ENCODE assay signal across 19 cellular contexts in the genomic region with DNA sequence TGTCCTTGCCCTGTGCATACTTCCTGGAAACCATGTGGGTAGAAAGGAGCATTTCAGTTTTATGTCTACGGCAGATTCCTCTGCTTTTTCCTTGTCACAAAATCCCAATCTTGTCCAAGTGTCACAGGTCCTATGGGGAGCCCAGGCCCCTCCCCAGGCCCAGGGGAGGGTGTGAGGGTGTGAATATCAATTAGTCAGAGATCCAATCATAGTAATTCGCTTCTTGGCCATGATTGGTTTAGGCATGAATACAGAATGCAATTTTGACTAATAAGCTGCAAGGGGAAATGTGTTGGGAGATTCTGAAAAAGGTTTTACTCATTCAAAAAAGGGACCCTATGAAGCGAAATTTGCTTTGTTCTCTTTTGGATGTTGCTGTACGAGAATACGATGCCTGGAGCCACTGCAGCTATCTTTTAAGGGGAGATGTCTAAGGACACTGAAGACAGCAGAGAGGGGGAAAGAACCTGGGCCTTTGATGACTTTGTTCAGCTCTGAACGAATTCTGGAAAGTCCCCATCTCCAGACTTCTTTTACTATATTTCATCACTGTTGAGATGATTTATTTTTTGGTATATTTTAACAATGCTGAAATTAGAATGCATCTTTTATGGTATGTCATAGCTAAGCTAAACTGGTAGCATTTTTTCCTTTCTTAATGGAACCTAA. TPM values are rescaled to one million over a fixed set of nuclear protein-coding genes. Genes with fewer than 3 reads are reported as not detected.
DNase-seq lines count a peak whose midpoint lies in the region; ATAC-seq and TF ChIP-seq lines count a peak whose summit lies in the region.
"Had no signal": no experiment of that assay in that cellular context is flagged by ENCODE, and none has a peak within 500 bp of the region (broad histone marks: within the 10 kb centered on the region; RNA-seq: fewer than 3 reads in every experiment).

No MANE protein-coding gene starts in this region.

- no peaks in the 10 kb centered on the region for H3K79me2 ChIP-seq in mammary epithelial cell (ENCODE audit: insufficient read depth, low read length)

- peak overlapping the region; percentile 40 for H3K27ac Mint-ChIP-seq in MCF 10A (ENCODE audit: low read depth, unreplicated experiment)

- ATAC-seq in GM18868 (IDR thresholded peaks at IDR 0.05; ENCODE audit: unreplicated experiment), result peak; percentile 46

- H3K4me2 ChIP-seq in mammary epithelial cell (ENCODE audit: insufficient read depth, low read depth, low read length), result no peak overlapping the region

- H3K9ac ChIP-seq in mammary epithelial cell (ENCODE audit: insufficient read depth, low read length) (no peak overlapping the region), stomach smooth muscle (ENCODE audit: low read length in 2 of 2) (no peak overlapping the region)

- dilution Hi-C loops in mammary epithelial cell (cut with HindIII; ENCODE audit: low sequenced_read_pairs), result no loop called here

- POLR2A ChIA-PET in MCF 10A (lab: Yijun Ruan, JAX), result interaction anchor here (0.6 to 0.8 kb wide), 2 partner anchors 11 to 775 kb away, joined by 3 read pairs; no protein-coding TSS in a partner anchor
- POLR2A ChIA-PET in HEK293T (lab: Yijun Ruan, JAX), result interaction anchor here (1.5 kb wide), 1 partner anchor 14 kb away, joined by 4 read pairs; no protein-coding TSS in a partner anchor

- intact Hi-C loops in MCF 10A (cut with micrococcal nuclease), result no loop called here
- intact Hi-C loops in mammary epithelial cell (cut with micrococcal nuclease), result no loop called here
- intact Hi-C loops in esophagus muscularis mucosa (cut with DNase I), result loop anchor here (10.0 kb wide), 1 partner anchor 1304 kb away; a partner anchor contains a TSS

- H2AFZ ChIP-seq in mammary epithelial cell (ENCODE audit: low read depth, low read length), result no peak overlapping the region

- no peak for TF ChIP-seq POLR2A in esophagus muscularis mucosa (IDR thresholded peaks at IDR 0.05; ENCODE audit: low read depth)

- in situ Hi-C loops in mammary epithelial cell (cut with MboI; ENCODE audit: low sequenced_read_pairs in 2 of 2), result no loop called here

- no peaks in the 10 kb centered on the region for H3K9me3 ChIP-seq in mammary epithelial cell (replicated peaks; ENCODE audit: insufficient read depth, low read length)
- no peaks in the 10 kb centered on the region for H3K9me3 ChIP-seq in esophagus muscularis mucosa
- H3K9me3 ChIP-seq in stomach smooth muscle (ENCODE audit: control insufficient read depth in 2 of 2, low read length in 2 of 2), result no peaks in the 10 kb centered on the region
- no peaks in the 10 kb centered on the region for H3K9me3 ChIP-seq in effector memory CD4-positive, alpha-beta T cell (ENCODE audit: control insufficient read depth, low read length)

- peaks cover 32% of the 10 kb centered on the region for H3K4me1 ChIP-seq in mammary epithelial cell (ENCODE audit: insufficient read depth, low read length)
- H3K4me1 ChIP-seq in esophagus muscularis mucosa, result peaks cover 35 to 94% (median 92%) of the 10 kb centered on the region in 4 donors
- H3K4me1 ChIP-seq in stomach smooth muscle (ENCODE audit: control insufficient read depth, insufficient read depth, low read length), result peaks cover 71% of the 10 kb centered on the region
- H3K4me1 ChIP-seq in effector memory CD4-positive, alpha-beta T cell (ENCODE audit: control insufficient read depth, insufficient read depth, low read length, poor library complexity, severe bottlenecking), result peaks cover 13% of the 10 kb centered on the region

- CTCF ChIA-PET in MCF 10A (lab: Yijun Ruan, JAX) (interaction anchor here (0.6 to 1.5 kb wide), 5 partner anchors 16 to 191 kb away, joined by 3 to 6 read pairs (median 4); no protein-coding TSS in a partner anchor), mammary epithelial cell (lab: Charles Lee; ENCODE audit: low non-redundant PET) (no interaction called here), HEK293T (lab: Yijun Ruan, JAX) (interaction anchor here (0.6 to 1.2 kb wide), 2 partner anchors 18 to 266 kb away, joined by 4 to 5 read pairs; no protein-coding TSS in a partner anchor)

- BruUV-seq in MCF 10A (replicated peaks; lab: Mats Ljungman, UMichigan) (no TSS peak), mammary epithelial cell (replicated peaks; lab: Mats Ljungman, UMichigan) (no TSS peak)

- H3K27ac ChIP-seq in mammary epithelial cell (ENCODE audit: insufficient read depth, low read depth, low read length), result no peak overlapping the region
- peak overlapping the region; percentile 80 to 87 (median 83) for H3K27ac ChIP-seq in esophagus muscularis mucosa (replicated peaks in 1 of 4)
- peak overlapping the region; percentile 88 for H3K27ac ChIP-seq in stomach smooth muscle (ENCODE audit: low read length)
- no peak overlapping the region for H3K27ac ChIP-seq in effector memory CD4-positive, alpha-beta T cell (ENCODE audit: insufficient read depth, low read length, poor library complexity, severe bottlenecking)
- H3K27ac ChIP-seq: C4-2B had no signal

- H3K27me3 ChIP-seq in mammary epithelial cell (ENCODE audit: insufficient read depth, low read length) (no peaks in the 10 kb centered on the region), esophagus muscularis mucosa (no peaks in the 10 kb centered on the region), stomach smooth muscle (ENCODE audit: control insufficient read depth in 1 of 2, insufficient read depth in 2 of 2, low read length in 2 of 2) (no peaks in the 10 kb centered on the region)
- no peaks in the 10 kb centered on the region for H3K27me3 ChIP-seq in effector memory CD4-positive, alpha-beta T cell (replicated peaks; ENCODE audit: control insufficient read depth, insufficient read depth, low read length, poor library complexity, severe bottlenecking)

- DNase-seq in MCF 10A (ENCODE audit: unreplicated experiment), result no peak
- no peak for DNase-seq in mammary epithelial cell
- no peak for DNase-seq in esophagus muscularis mucosa (ENCODE audit: extremely low spot score)
- DNase-seq in stimulated activated naive CD4-positive, alpha-beta T cell treated with Interleukin-2 at 50 U/mL for 16 hours (lab: John Stamatoyannopoulos, UW), result no peak
- DNase-seq in HEK293T (ENCODE audit: extremely low spot score), result no peak
- DNase-seq in effector memory CD4-positive, alpha-beta T cell, result no peak
- DNase-seq: Calu3, DMS79, H7, IMR-90, Karpas-422, NCI-H1105, NCI-H1694, NCI-H226, NCI-H524 treated with DMSO at 0.1 percent for 48 hours had no signal

- H3K27me3 Mint-ChIP-seq in MCF 10A (ENCODE audit: insufficient read depth, unreplicated experiment), result no peaks in the 10 kb centered on the region

- H3K4me1 Mint-ChIP-seq in MCF 10A (ENCODE audit: insufficient read depth, unreplicated experiment), result peaks cover 32% of the 10 kb centered on the region

- H3K4me3 Mint-ChIP-seq in MCF 10A (ENCODE audit: unreplicated experiment), result no peak overlapping the region

- H4K20me1 ChIP-seq in mammary epithelial cell (ENCODE audit: insufficient read depth, low read length), result no peaks in the 10 kb centered on the region

- H3K4me3 ChIP-seq in mammary epithelial cell (replicated peaks in 1 of 3; ENCODE audit: insufficient read depth in 1 of 3, low read depth in 2 of 3, low read length in 3 of 3) (no peak overlapping the region), esophagus muscularis mucosa (no peak overlapping the region), stomach smooth muscle (ENCODE audit: low read length in 2 of 2) (no peak overlapping the region)
- H3K4me3 ChIP-seq in effector memory CD4-positive, alpha-beta T cell (ENCODE audit: insufficient read depth, low read depth, low read length, poor library complexity, severe bottlenecking), result no peak overlapping the region

- TF ChIP-seq CTCF in MCF 10A (IDR thresholded peaks at IDR 0.05; ENCODE audit: unreplicated experiment), result no peak
- TF ChIP-seq CTCF in mammary epithelial cell (conservative IDR thresholded peaks at IDR 0.05 in 1 of 2, IDR thresholded peaks at IDR 0.05 in 1 of 2; ENCODE audit: extremely low read depth in 1 of 2, insufficient read depth in 1 of 2, low read depth in 1 of 2, low read length in 2 of 2), result no peak
- TF ChIP-seq CTCF in esophagus muscularis mucosa (IDR thresholded peaks at IDR 0.05), result no peak

- 91% methylated on average over 6 of the region's 6 CpGs for WGBS in mammary epithelial cell (ENCODE audit: low coverage, missing lambda C conversion rate)
- 76% methylated on average over 6 of the region's 6 CpGs for WGBS in esophagus muscularis mucosa

- H3K36me3 Mint-ChIP-seq in MCF 10A (ENCODE audit: insufficient read depth, unreplicated experiment), result peaks cover 6% of the 10 kb centered on the region

- no peaks in the 10 kb centered on the region for H3K9me3 Mint-ChIP-seq in MCF 10A (ENCODE audit: unreplicated experiment)

- H3K36me3 ChIP-seq in mammary epithelial cell (ENCODE audit: insufficient read depth, low read length), result no peaks in the 10 kb centered on the region
- no peaks in the 10 kb centered on the region for H3K36me3 ChIP-seq in esophagus muscularis mucosa
- H3K36me3 ChIP-seq in stomach smooth muscle (ENCODE audit: control insufficient read depth in 2 of 2, insufficient read depth in 2 of 2, low read length in 2 of 2), result peaks cover 2 to 5% of the 10 kb centered on the region in 2 donors
- H3K36me3 ChIP-seq in effector memory CD4-positive, alpha-beta T cell (ENCODE audit: control insufficient read depth, insufficient read depth, low read length), result no peaks in the 10 kb centered on the region

- TF ChIP-seq EP300 in esophagus muscularis mucosa (IDR thresholded peaks at IDR 0.05), result no peak

TF ChIP-seq in HEK293T, 16 proteins besides CTCF, POLR2A, EP300 and RAD21 (continues in another document):
- TF ChIP-seq TARDBP (IDR thresholded peaks at IDR 0.05) (no peak), FOXM1 (IDR thresholded peaks at IDR 0.05; ENCODE audit: borderline replicate concordance) (no peak), FOXK2 (IDR thresholded peaks at IDR 0.05) (no peak), ARNT (IDR thresholded peaks at IDR 0.05) (no peak), L3MBTL2 (conservative IDR thresholded peaks at IDR 0.05) (no peak), HDGF (IDR thresholded peaks at IDR 0.05; ENCODE audit: borderline replicate concordance) (no peak), FOXA1 (IDR thresholded peaks at IDR 0.05) (no peak)

RNA-seq across cellular contexts. Expression of a gene that starts 18.2 kb away (rescaled TPM):
- total RNA-seq in MCF 10A (2022) (0.42 TPM in 1 of 2 replicates, not detected in the other), mammary epithelial cell (1 to 10 TPM in 1 of 2 donors, under 1 TPM in 1; 0.28 to 1.0 TPM), esophagus muscularis mucosa (10 to 100 TPM; 35.8 to 70.2 (median 66.7) TPM)
- polyA plus RNA-seq in mammary epithelial cell, result 0.07 TPM
- 1.4 TPM for polyA minus RNA-seq in mammary epithelial cell

RNA-seq across cellular contexts. Expression of a gene that starts 41.5 kb away (rescaled TPM):
- total RNA-seq in MCF 10A (2022), result not detected in 2 replicates
- not detected for total RNA-seq in mammary epithelial cell
- polyA plus RNA-seq in mammary epithelial cell, result not detected
- not detected for polyA minus RNA-seq in mammary epithelial cell
- total RNA-seq in esophagus muscularis mucosa, result not detected
- total RNA-seq: Calu3, H7, HT-29, IMR-90 had no signal
- polyA plus RNA-seq: IMR-90 had no signal

Comparison
In these comparisons a context has a peak if more than half of its experiments do, and no peak if none do; other contexts are left out.
1. H3K27ac ChIP-seq: peak in esophagus muscularis mucosa (4 of 4) and stomach smooth muscle (single experiment); none in mammary epithelial cell (single experiment) and effector memory CD4-positive, alpha-beta T cell (single experiment).
2. RNA of a gene that starts 18.2 kb away (total RNA-seq): 35.8 to 70.2 TPM in esophagus muscularis mucosa; 0.28 to 1.0 TPM in mammary epithelial cell and 0.42 TPM in MCF 10A; every median in the first group is over 10 times any median in the second.